ENCODE assay signal across 7 cellular contexts in genomic region chr17:58352018-58352842, GRCh38. TPM values are rescaled to one million over a fixed set of nuclear protein-coding genes. Genes with fewer than 3 reads are reported as not detected.
A peak's percentile ranks its signal among the peaks of the same experiment; 100 is the strongest.
DNase-seq lines count a peak whose midpoint lies in the region; ATAC-seq and TF ChIP-seq lines count a peak whose summit lies in the region.

Gene SUPT4H1, minus strand, starts transcription at chr17:58352201. Its CDS starts 66 bp downstream, at chr17:58352135.

- no peaks in the 10 kb centered on the region for H3K9me3 ChIP-seq in hepatocyte (ENCODE audit: low read depth)

- WGBS in hepatocyte (ENCODE audit: low lambda C conversion rate, missing lambda C conversion rate) = under 1% methylated on average over 50 of the region's 63 CpGs

- in situ Hi-C loops in astrocyte of the spinal cord (cut with HindIII; ENCODE audit: low sequenced_read_pairs) = no loop called here

- peaks cover 11% of the 10 kb centered on the region for H3K4me1 ChIP-seq in hepatocyte (ENCODE audit: insufficient read depth)

- H3K9me2 ChIP-seq in hepatocyte (replicated peaks; ENCODE audit: insufficient read depth) = no peaks in the 10 kb centered on the region

- peak within 1 kb of the TSS; percentile 59 for H2AFZ ChIP-seq in hepatocyte

- H3K36me3 ChIP-seq in hepatocyte (replicated peaks; ENCODE audit: insufficient read depth, low read depth) = no peaks in the 10 kb centered on the region

- H3K4me3 ChIP-seq in astrocyte of the spinal cord (ENCODE audit: low read depth, low read length) (peak within 1 kb of the TSS; percentile 81), hepatocyte (peak within 1 kb of the TSS; percentile 79)

- peak within 1 kb of the TSS; percentile 93 for H3K27ac ChIP-seq in hepatocyte

- ATAC-seq in GM18519 (IDR thresholded peaks at IDR 0.05; ENCODE audit: low FRiP score, unreplicated experiment) (peak; percentile 74), HG03025 (IDR thresholded peaks at IDR 0.05; ENCODE audit: low FRiP score, unreplicated experiment) (peak; percentile 75)

- peak within 1 kb of the TSS; percentile 90 for H3K4me2 ChIP-seq in hepatocyte

- no peaks in the 10 kb centered on the region for H3K27me3 ChIP-seq in hepatocyte

- DNase-seq in NCI-H2029 (lab: John Stamatoyannopoulos, UW) (peak; percentile 87), T-helper 9 cell (peak; percentile 85), astrocyte of the spinal cord (ENCODE audit: low read depth, low spot score) (peak; percentile 92), hepatocyte (ENCODE audit: low spot score) (peak; percentile 96), retina (peak; percentile 96)

- no peaks in the 10 kb centered on the region for H4K20me1 ChIP-seq in hepatocyte (ENCODE audit: insufficient read depth, poor library complexity, severe bottlenecking)

- H3K79me2 ChIP-seq in hepatocyte = peaks cover 26% of the 10 kb centered on the region

- no peak for TF ChIP-seq CTCF in astrocyte of the spinal cord (IDR thresholded peaks at IDR 0.05; ENCODE audit: low read depth, low read length)
- no peak for TF ChIP-seq CTCF in hepatocyte (IDR thresholded peaks at IDR 0.05; ENCODE audit: poor library complexity)

RNA-seq across cellular contexts. Expression of gene SUPT4H1, which starts in this region (rescaled TPM):
- total RNA-seq in hepatocyte = 54.5 and 62.1 TPM in 2 replicates
- 91.3 and 108 TPM in 2 replicates for polyA plus RNA-seq in hepatocyte

Comparison
In these comparisons a context has a peak if more than half of its experiments do, and no peak if none do; other contexts are left out.
1. Peak in every context shown above with its lines: DNase-seq, ATAC-seq, H3K4me3 ChIP-seq and H3K27ac ChIP-seq.